15 cellular contexts compared by ENCODE assay signal in genomic region chr5:164573397-164573796, GRCh38.
DNase-seq lines count a peak whose midpoint lies in the region; ATAC-seq and TF ChIP-seq lines count a peak whose summit lies in the region.
"Had no signal": no experiment of that assay in that cellular context is flagged by ENCODE, and none has a peak within 500 bp of the region (broad histone marks: within the 10 kb centered on the region; RNA-seq: fewer than 3 reads in every experiment).

No MANE protein-coding gene starts in this region.

- DNase-seq in MM.1S (no peak), foreskin melanocyte (peak; percentile 32), progenitor cell of endocrine pancreas (ENCODE audit: low spot score, unreplicated experiment) (no peak), germinal center (ENCODE audit: low spot score) (no peak), midbrain (lab: John Stamatoyannopoulos, UW) (no peak)
- DNase-seq: CD8-positive, alpha-beta T cell; DMS79 treated with DMSO at 0.1 percent for 48 hours; GOT3; NCI-H187 treated with DMSO at 0.1 percent for 48 hours; NCI-H226; NCI-H524 had no signal

- no peak for TF ChIP-seq CTCF in MM.1S (IDR thresholded peaks at IDR 0.05; ENCODE audit: low read length)
- TF ChIP-seq CTCF in progenitor cell of endocrine pancreas (IDR thresholded peaks at IDR 0.05; ENCODE audit: unreplicated experiment) = no peak

- H3K4me3 ChIP-seq in MM.1S (ENCODE audit: low read length) = no peak overlapping the region
- H3K4me3 ChIP-seq: BLaER1 treated with 17β-estradiol and CSF1 and Interleukin-3, amounts not matched to agents 10 nM and 100 nM; K562 had no signal

- H3K27ac Mint-ChIP-seq in progenitor cell of endocrine pancreas = peak overlapping the region; percentile 11
- H3K27ac Mint-ChIP-seq: CD8-positive, alpha-beta T cell had no signal

- no peaks in the 10 kb centered on the region for H3K9me3 ChIP-seq in MM.1S (replicated peaks; ENCODE audit: insufficient read depth, low read length)
- H3K9me3 ChIP-seq: BLaER1 treated with 17β-estradiol and CSF1 and Interleukin-3, amounts not matched to agents 10 nM and 100 nM had no signal

- H3K79me2 ChIP-seq in MM.1S (ENCODE audit: low read length) = no peaks in the 10 kb centered on the region

- H3K9ac ChIP-seq in MM.1S (ENCODE audit: low read length) = no peak overlapping the region
- H3K9ac ChIP-seq: BLaER1 treated with 17β-estradiol and CSF1 and Interleukin-3, amounts not matched to agents 10 nM and 100 nM had no signal

- H3F3A ChIP-seq in MM.1S (ENCODE audit: insufficient read depth, low read length) = no peaks in the 10 kb centered on the region

- peaks cover 16% of the 10 kb centered on the region for H3K4me1 Mint-ChIP-seq in progenitor cell of endocrine pancreas (ENCODE audit: low read depth)

- H3K4me3 Mint-ChIP-seq in progenitor cell of endocrine pancreas (ENCODE audit: low read depth) = no peak overlapping the region
- H3K4me3 Mint-ChIP-seq: CD8-positive, alpha-beta T cell had no signal

- no peaks in the 10 kb centered on the region for H3K36me3 ChIP-seq in MM.1S (replicated peaks; ENCODE audit: insufficient read depth, low read length)
- H3K36me3 ChIP-seq: BLaER1 treated with 17β-estradiol and CSF1 and Interleukin-3, amounts not matched to agents 10 nM and 100 nM had no signal

- no peak overlapping the region for H3K27ac ChIP-seq in MM.1S (ENCODE audit: low read length)
- H3K27ac ChIP-seq: BLaER1 treated with 17β-estradiol and CSF1 and Interleukin-3, amounts not matched to agents 10 nM and 100 nM had no signal

- peaks cover 8% of the 10 kb centered on the region for H3K9me3 Mint-ChIP-seq in progenitor cell of endocrine pancreas (ENCODE audit: low read depth)

- ATAC-seq in GM18520 (IDR thresholded peaks at IDR 0.05; ENCODE audit: unreplicated experiment) = peak; percentile 59
- no peak for ATAC-seq in GM19324 (IDR thresholded peaks at IDR 0.05; ENCODE audit: low FRiP score, unreplicated experiment)
- ATAC-seq: CD8-positive, alpha-beta T cell; K562 had no signal

- H3K4me1 ChIP-seq in MM.1S (ENCODE audit: low read length) = no peaks in the 10 kb centered on the region
- H3K4me1 ChIP-seq: BLaER1 treated with 17β-estradiol and CSF1 and Interleukin-3, amounts not matched to agents 10 nM and 100 nM had no signal

- H3K36me3 Mint-ChIP-seq in progenitor cell of endocrine pancreas (ENCODE audit: insufficient read depth) = peaks cover 2% of the 10 kb centered on the region
- H3K36me3 Mint-ChIP-seq: CD8-positive, alpha-beta T cell had no signal

- H3K27me3 Mint-ChIP-seq in progenitor cell of endocrine pancreas = no peaks in the 10 kb centered on the region

- no peaks in the 10 kb centered on the region for H4K20me1 ChIP-seq in MM.1S (ENCODE audit: insufficient read depth, low read length)
- H4K20me1 ChIP-seq: BLaER1 treated with 17β-estradiol and CSF1 and Interleukin-3, amounts not matched to agents 10 nM and 100 nM had no signal

- H3K27me3 ChIP-seq in MM.1S (replicated peaks; ENCODE audit: insufficient read depth, low read length) = no peaks in the 10 kb centered on the region
- H3K27me3 ChIP-seq: BLaER1 treated with 17β-estradiol and CSF1 and Interleukin-3, amounts not matched to agents 10 nM and 100 nM had no signal

- H3K4me2 ChIP-seq in MM.1S (ENCODE audit: low read depth, low read length) = no peak overlapping the region
- H3K4me2 ChIP-seq: BLaER1 treated with 17β-estradiol and CSF1 and Interleukin-3, amounts not matched to agents 10 nM and 100 nM had no signal

- no peaks in the 10 kb centered on the region for H3K9me2 ChIP-seq in MM.1S (replicated peaks; ENCODE audit: insufficient read depth, low read length)

- 0 out of 2 replicates have a peak overlapping the region, but pooled peaks have one; percentile 11 for H2AFZ ChIP-seq in MM.1S (ENCODE audit: low read length)
